ENCODE assay signal across 20 cellular contexts in the genomic region with DNA sequence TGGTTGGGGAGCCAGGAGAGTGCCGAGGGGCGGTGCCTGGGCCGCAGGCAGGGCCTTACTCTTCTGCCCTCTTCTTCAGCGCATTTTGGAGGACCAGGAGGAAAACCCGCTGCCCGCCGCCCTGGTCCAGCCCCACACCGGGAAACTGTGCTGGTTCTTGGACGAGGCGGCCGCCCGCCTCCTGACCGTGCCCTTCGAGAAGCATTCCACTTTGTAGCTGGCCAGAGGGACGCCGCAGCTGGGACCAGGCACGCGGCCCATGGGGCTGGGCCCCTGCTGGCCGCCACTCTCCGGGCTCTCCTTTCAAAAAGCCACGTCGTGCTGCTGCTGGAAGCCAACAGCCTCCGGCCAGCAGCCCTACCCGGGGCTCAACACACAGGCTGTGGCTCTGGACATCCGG.
"Had no signal": no experiment of that assay in that cellular context is flagged by ENCODE, and none has a peak within 500 bp of the region (broad histone marks: within the 10 kb centered on the region; RNA-seq: fewer than 3 reads in every experiment).

No MANE protein-coding gene starts in this region.

- H3K27me3 ChIP-seq: dorsolateral prefrontal cortex, testis, tibial nerve, upper lobe of right lung, vagina had no signal

- H3K27ac Mint-ChIP-seq: stimulated activated naive CD8-positive, alpha-beta T cell treated with anti-CD3 and anti-CD28 coated beads, Interleukin-15, amount 100 ng/mL, for 72 hours had no signal

- H3K4me3 Mint-ChIP-seq: naive thymus-derived CD8-positive, alpha-beta T cell; stimulated activated naive B cell treated with anti-CD40 and anti-IgM and Interleukin-4, amounts not matched to agents 10 μg/mL and 1 μg/mL and 100 μg/mL, for 72 hours; stimulated activated naive CD8-positive, alpha-beta T cell treated with anti-CD3 and anti-CD28 coated beads, Interleukin-15, amount 100 ng/mL, for 72 hours had no signal

- H3K4me1 ChIP-seq: parathyroid adenoma, sigmoid colon, vagina had no signal

- H3K9me3 ChIP-seq: testis had no signal

- H3K9ac ChIP-seq: parathyroid adenoma had no signal

- ATAC-seq: esophagus mucosa; heart left ventricle; mucosa of descending colon; naive thymus-derived CD8-positive, alpha-beta T cell; stimulated activated naive B cell treated with anti-CD40 and anti-IgM and Interleukin-4, amounts not matched to agents 10 μg/mL and 1 μg/mL and 100 μg/mL, for 72 hours; stimulated activated naive CD8-positive, alpha-beta T cell treated with anti-CD3 and anti-CD28 coated beads, Interleukin-15, amount 100 ng/mL, for 72 hours; upper lobe of right lung had no signal

- DNase-seq: cortex of kidney; dorsolateral prefrontal cortex; effector CD8-positive, alpha-beta T cell; heart left ventricle; hippocampal formation; mammary epithelial cell; mucosa of descending colon; naive thymus-derived CD8-positive, alpha-beta T cell; sigmoid colon; stimulated activated CD4-positive, alpha-beta T cell treated with anti-CD3 and anti-CD28 coated beads, Interleukin-2, amount 100 ng/mL, for 24 hours; stimulated activated CD4-positive, alpha-beta T cell treated with anti-CD3 and anti-CD28 coated beads, Interleukin-4, amount 100 ng/mL, for 4 hours; stimulated activated naive B cell treated with anti-CD40 and anti-IgM and Interleukin-4, amounts not matched to agents 10 μg/mL and 1 μg/mL and 100 μg/mL, for 72 hours; stimulated activated naive CD8-positive, alpha-beta T cell treated with anti-CD3 and anti-CD28 coated beads, Interleukin-15, amount 100 ng/mL, for 72 hours; testis; upper lobe of right lung had no signal

- H3K27me3 Mint-ChIP-seq: naive thymus-derived CD8-positive, alpha-beta T cell; stimulated activated naive B cell treated with anti-CD40 and anti-IgM and Interleukin-4, amounts not matched to agents 10 μg/mL and 1 μg/mL and 100 μg/mL, for 72 hours; stimulated activated naive CD8-positive, alpha-beta T cell treated with anti-CD3 and anti-CD28 coated beads, Interleukin-15, amount 100 ng/mL, for 72 hours had no signal

- H2AFZ ChIP-seq: parathyroid adenoma had no signal

- H3K27ac ChIP-seq: dorsolateral prefrontal cortex, heart left ventricle, parathyroid adenoma, sigmoid colon, skin epidermis, testis, tibial nerve, upper lobe of right lung, vagina had no signal

- H3K79me2 ChIP-seq: parathyroid adenoma had no signal

- H3K4me3 ChIP-seq: dorsolateral prefrontal cortex, heart left ventricle, mucosa of descending colon, sigmoid colon, skin epidermis, testis, tibial nerve, upper lobe of right lung, vagina had no signal
